1 cellular context compared by ENCODE assay signal in the genomic region with DNA sequence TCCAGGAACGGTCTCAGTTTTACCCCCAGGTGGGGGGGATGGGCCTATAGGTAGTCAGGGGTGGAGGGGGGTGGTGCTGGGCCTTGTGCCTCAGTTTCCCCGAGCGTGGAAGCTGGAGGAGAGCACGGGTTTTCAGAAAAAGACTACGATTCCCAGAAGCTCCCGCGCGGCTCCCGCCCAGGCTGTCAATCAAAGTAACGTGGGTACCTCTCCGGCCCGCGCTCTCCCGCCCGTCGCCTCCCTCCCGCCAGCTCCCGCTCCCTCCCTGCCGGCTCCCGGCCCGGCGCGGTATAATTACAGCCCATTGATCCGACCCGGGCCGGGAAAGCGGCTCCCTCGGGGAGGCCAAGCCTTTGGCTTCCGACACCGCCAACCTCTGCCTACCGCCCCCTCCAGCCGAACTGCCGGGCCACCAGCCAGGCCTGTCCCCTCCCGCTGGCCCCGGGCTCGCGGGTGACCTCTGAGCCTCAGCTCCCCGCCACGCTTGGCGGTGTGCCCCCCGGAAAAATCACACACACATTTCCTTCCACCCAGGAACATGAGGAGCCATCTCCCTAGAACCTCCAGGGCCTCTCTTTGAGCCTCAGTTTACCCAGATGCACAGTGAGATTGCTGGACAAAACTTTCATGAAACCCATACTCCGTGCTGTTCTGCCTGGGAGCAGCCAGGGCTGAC.
A peak's percentile ranks its signal among the peaks of the same experiment; 100 is the strongest.
TF ChIP-seq lines count a peak whose summit lies in the region.

No MANE protein-coding gene starts in this region.

TF ChIP-seq in HepG2, 621 proteins besides CTCF, POLR2A, EP300 and RAD21 (continued from another document):
- TF ChIP-seq, protein P1, sequence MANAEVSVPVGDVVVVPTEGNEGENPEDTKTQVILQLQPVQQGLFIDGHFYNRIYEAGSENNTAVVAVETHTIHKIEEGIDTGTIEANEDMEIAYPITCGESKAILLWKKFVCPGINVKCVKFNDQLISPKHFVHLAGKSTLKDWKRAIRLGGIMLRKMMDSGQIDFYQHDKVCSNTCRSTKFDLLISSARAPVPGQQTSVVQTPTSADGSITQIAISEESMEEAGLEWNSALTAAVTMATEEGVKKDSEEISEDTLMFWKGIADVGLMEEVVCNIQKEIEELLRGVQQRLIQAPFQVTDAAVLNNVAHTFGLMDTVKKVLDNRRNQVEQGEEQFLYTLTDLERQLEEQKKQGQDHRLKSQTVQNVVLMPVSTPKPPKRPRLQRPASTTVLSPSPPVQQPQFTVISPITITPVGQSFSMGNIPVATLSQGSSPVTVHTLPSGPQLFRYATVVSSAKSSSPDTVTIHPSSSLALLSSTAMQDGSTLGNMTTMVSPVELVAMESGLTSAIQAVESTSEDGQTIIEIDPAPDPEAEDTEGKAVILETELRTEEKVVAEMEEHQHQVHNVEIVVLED (CRISPR knock-in tag; IDR thresholded peaks at IDR 0.05; ENCODE audit: borderline replicate concordance) = no peak
- TF ChIP-seq, protein P2, sequence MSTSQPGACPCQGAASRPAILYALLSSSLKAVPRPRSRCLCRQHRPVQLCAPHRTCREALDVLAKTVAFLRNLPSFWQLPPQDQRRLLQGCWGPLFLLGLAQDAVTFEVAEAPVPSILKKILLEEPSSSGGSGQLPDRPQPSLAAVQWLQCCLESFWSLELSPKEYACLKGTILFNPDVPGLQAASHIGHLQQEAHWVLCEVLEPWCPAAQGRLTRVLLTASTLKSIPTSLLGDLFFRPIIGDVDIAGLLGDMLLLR (CRISPR knock-in tag; IDR thresholded peaks at IDR 0.05) = no peak
- TF ChIP-seq, protein P3, sequence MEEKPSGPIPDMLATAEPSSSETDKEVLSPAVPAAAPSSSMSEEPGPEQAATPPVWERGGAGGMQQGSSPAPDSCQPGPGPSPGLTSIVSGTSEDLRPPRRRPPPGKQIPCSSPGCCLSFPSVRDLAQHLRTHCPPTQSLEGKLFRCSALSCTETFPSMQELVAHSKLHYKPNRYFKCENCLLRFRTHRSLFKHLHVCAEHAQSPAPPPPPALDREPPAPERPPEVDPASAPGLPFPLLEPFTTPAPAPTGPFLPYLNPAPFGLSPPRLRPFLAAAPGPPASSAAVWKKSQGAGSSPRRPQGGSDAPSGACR (CRISPR knock-in tag; IDR thresholded peaks at IDR 0.05) = peak; percentile 45; the same call in 1 of the 2 replicates
- no peak for TF ChIP-seq CREM (IDR thresholded peaks at IDR 0.05)
- TF ChIP-seq CREM (CRISPR knock-in tag; IDR thresholded peaks at IDR 0.05) = no peak
- TF ChIP-seq, protein P4, sequence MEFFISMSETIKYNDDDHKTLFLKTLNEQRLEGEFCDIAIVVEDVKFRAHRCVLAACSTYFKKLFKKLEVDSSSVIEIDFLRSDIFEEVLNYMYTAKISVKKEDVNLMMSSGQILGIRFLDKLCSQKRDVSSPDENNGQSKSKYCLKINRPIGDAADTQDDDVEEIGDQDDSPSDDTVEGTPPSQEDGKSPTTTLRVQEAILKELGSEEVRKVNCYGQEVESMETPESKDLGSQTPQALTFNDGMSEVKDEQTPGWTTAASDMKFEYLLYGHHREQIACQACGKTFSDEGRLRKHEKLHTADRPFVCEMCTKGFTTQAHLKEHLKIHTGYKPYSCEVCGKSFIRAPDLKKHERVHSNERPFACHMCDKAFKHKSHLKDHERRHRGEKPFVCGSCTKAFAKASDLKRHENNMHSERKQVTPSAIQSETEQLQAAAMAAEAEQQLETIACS (CRISPR knock-in tag; IDR thresholded peaks at IDR 0.05) = no peak
- TF ChIP-seq, protein P5, sequence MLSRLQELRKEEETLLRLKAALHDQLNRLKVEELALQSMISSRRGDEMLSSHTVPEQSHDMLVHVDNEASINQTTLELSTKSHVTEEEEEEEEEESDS (CRISPR knock-in tag; IDR thresholded peaks at IDR 0.05; ENCODE audit: borderline replicate concordance) = no peak
- TF ChIP-seq KDM4B (CRISPR knock-in tag; IDR thresholded peaks at IDR 0.05) = no peak; the same call in 1 of the 2 replicates
- TF ChIP-seq ZSCAN22 (CRISPR knock-in tag; IDR thresholded peaks at IDR 0.05) = no peak
- TF ChIP-seq, protein P6, sequence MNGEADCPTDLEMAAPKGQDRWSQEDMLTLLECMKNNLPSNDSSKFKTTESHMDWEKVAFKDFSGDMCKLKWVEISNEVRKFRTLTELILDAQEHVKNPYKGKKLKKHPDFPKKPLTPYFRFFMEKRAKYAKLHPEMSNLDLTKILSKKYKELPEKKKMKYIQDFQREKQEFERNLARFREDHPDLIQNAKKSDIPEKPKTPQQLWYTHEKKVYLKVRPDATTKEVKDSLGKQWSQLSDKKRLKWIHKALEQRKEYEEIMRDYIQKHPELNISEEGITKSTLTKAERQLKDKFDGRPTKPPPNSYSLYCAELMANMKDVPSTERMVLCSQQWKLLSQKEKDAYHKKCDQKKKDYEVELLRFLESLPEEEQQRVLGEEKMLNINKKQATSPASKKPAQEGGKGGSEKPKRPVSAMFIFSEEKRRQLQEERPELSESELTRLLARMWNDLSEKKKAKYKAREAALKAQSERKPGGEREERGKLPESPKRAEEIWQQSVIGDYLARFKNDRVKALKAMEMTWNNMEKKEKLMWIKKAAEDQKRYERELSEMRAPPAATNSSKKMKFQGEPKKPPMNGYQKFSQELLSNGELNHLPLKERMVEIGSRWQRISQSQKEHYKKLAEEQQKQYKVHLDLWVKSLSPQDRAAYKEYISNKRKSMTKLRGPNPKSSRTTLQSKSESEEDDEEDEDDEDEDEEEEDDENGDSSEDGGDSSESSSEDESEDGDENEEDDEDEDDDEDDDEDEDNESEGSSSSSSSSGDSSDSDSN (CRISPR knock-in tag; IDR thresholded peaks at IDR 0.05) = peak; percentile 100
- TF ChIP-seq PAF1 (CRISPR knock-in tag; IDR thresholded peaks at IDR 0.05) = no peak
- no peak for TF ChIP-seq DNMT3B (CRISPR knock-in tag; conservative IDR thresholded peaks at IDR 0.05)
- TF ChIP-seq, protein P7, sequence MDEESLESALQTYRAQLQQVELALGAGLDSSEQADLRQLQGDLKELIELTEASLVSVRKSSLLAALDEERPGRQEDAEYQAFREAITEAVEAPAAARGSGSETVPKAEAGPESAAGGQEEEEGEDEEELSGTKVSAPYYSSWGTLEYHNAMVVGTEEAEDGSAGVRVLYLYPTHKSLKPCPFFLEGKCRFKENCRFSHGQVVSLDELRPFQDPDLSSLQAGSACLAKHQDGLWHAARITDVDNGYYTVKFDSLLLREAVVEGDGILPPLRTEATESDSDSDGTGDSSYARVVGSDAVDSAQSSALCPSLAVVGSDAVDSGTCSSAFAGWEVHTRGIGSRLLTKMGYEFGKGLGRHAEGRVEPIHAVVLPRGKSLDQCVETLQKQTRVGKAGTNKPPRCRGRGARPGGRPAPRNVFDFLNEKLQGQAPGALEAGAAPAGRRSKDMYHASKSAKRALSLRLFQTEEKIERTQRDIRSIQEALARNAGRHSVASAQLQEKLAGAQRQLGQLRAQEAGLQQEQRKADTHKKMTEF (CRISPR knock-in tag; IDR thresholded peaks at IDR 0.05) = peak; percentile 76; the same call in 1 of the 2 replicates
- TF ChIP-seq PHF5A (CRISPR knock-in tag; IDR thresholded peaks at IDR 0.05; ENCODE audit: low read depth, unreplicated experiment) = no peak
- TF ChIP-seq ZNF879 (CRISPR knock-in tag; IDR thresholded peaks at IDR 0.05) = no peak
- TF ChIP-seq, protein P8, sequence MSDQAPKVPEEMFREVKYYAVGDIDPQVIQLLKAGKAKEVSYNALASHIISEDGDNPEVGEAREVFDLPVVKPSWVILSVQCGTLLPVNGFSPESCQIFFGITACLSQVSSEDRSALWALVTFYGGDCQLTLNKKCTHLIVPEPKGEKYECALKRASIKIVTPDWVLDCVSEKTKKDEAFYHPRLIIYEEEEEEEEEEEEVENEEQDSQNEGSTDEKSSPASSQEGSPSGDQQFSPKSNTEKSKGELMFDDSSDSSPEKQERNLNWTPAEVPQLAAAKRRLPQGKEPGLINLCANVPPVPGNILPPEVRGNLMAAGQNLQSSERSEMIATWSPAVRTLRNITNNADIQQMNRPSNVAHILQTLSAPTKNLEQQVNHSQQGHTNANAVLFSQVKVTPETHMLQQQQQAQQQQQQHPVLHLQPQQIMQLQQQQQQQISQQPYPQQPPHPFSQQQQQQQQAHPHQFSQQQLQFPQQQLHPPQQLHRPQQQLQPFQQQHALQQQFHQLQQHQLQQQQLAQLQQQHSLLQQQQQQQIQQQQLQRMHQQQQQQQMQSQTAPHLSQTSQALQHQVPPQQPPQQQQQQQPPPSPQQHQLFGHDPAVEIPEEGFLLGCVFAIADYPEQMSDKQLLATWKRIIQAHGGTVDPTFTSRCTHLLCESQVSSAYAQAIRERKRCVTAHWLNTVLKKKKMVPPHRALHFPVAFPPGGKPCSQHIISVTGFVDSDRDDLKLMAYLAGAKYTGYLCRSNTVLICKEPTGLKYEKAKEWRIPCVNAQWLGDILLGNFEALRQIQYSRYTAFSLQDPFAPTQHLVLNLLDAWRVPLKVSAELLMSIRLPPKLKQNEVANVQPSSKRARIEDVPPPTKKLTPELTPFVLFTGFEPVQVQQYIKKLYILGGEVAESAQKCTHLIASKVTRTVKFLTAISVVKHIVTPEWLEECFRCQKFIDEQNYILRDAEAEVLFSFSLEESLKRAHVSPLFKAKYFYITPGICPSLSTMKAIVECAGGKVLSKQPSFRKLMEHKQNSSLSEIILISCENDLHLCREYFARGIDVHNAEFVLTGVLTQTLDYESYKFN (CRISPR knock-in tag; conservative IDR thresholded peaks at IDR 0.05) = peak; percentile 72
- TF ChIP-seq ZNF24 (IDR thresholded peaks at IDR 0.05) = no peak
- no peak; the same call in 1 of the 2 replicates for TF ChIP-seq POLR2G (IDR thresholded peaks at IDR 0.05; ENCODE audit: low read depth, low read length)
